In the genomic region with DNA sequence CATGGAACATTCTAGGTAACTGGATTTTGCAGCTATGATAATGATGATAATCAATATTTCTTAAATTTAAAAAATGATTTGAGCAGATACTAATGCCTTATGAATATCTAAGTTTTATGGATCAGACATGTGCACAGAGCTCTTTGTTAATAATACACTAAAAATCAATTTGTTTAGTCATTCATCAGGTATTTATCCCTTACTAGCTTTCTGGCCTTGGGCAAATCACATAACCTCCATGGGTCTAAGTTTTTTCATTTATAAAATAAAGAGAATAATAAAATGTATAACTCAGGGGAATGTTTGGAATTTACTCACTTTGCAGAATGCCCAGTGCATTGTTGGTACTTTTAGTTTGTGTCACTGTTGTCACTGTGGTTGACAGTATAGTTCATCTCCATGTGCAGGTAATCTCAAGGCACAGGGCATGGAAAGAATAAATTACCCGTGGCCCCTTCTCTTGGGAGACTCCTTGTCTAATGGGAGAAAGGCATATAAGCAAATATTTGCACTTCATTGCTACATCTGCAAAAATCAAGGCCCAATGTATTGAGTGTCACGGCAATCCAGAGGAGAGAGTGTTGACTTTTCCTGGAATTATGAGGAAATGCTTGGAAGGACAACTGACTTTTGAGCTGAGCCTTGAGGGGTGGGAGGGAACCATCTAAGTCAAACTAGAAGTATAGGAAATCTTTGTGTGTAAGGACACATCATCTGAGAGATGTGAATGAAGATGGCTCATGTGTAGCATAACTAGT, we compare ENCODE assay signal across 18 cellular contexts.
A peak's percentile ranks its signal among the peaks of the same experiment; 100 is the strongest.
DNase-seq lines count a peak whose midpoint lies in the region; ATAC-seq and TF ChIP-seq lines count a peak whose summit lies in the region.
"Had no signal": no experiment of that assay in that cellular context is flagged by ENCODE, and none has a peak within 500 bp of the region (broad histone marks: within the 10 kb centered on the region; RNA-seq: fewer than 3 reads in every experiment).

No MANE protein-coding gene starts in this region.

- no peak for TF ChIP-seq POLR2A in body of pancreas (IDR thresholded peaks at IDR 0.05)
- no peak for TF ChIP-seq POLR2A in esophagus muscularis mucosa (IDR thresholded peaks at IDR 0.05; ENCODE audit: low read depth)

- H3K4me1 ChIP-seq in body of pancreas, result peaks cover 6% of the 10 kb centered on the region
- peaks cover 0 to 4% (median 1%) of the 10 kb centered on the region in 4 donors for H3K4me1 ChIP-seq in liver (ENCODE audit: control insufficient read depth in 4 of 4, insufficient read depth in 4 of 4, low read length in 3 of 4)
- H3K4me1 ChIP-seq in esophagus muscularis mucosa, result no peaks in the 10 kb centered on the region

- TF ChIP-seq RAD21 in liver (IDR thresholded peaks at IDR 0.05), result no peak

- H3K36me3 ChIP-seq in body of pancreas (replicated peaks in 1 of 2; ENCODE audit: insufficient read depth in 1 of 2, low read depth in 2 of 2), result no peaks in the 10 kb centered on the region
- no peaks in the 10 kb centered on the region for H3K36me3 ChIP-seq in liver (ENCODE audit: control insufficient read depth in 4 of 4, insufficient read depth in 3 of 4, low read depth in 1 of 4, low read length in 3 of 4)
- H3K36me3 ChIP-seq in esophagus muscularis mucosa, result no peaks in the 10 kb centered on the region

- no peak overlapping the region for H3K4me3 ChIP-seq in AG09309 (ENCODE audit: control insufficient read depth, low read depth, low read length)
- no peak overlapping the region for H3K4me3 ChIP-seq in body of pancreas
- no peak overlapping the region for H3K4me3 ChIP-seq in liver (ENCODE audit: low read depth in 1 of 3, low read length in 3 of 3)
- H3K4me3 ChIP-seq in esophagus muscularis mucosa, result no peak overlapping the region
- H3K4me3 ChIP-seq: GM23338, K562 had no signal

- H3K27ac ChIP-seq in body of pancreas, result peak overlapping the region in 3 of 4 donors; percentile 3 to 69 (median 65)
- H3K27ac ChIP-seq in liver (ENCODE audit: low read depth in 1 of 2, low read length in 2 of 2), result no peak overlapping the region
- no peak overlapping the region for H3K27ac ChIP-seq in esophagus muscularis mucosa (replicated peaks in 1 of 4)

- TF ChIP-seq EP300 in esophagus muscularis mucosa (IDR thresholded peaks at IDR 0.05), result no peak

- DNase-seq in AG09309 (ENCODE audit: low read depth), result no peak
- DNase-seq in DMS53 (lab: John Stamatoyannopoulos, UW), result peak; percentile 76
- no peak for DNase-seq in body of pancreas
- no peak for DNase-seq in esophagus muscularis mucosa (ENCODE audit: extremely low spot score)
- DNase-seq in HUDEP-2 (lab: John Stamatoyannopoulos, UW; ENCODE audit: unreplicated experiment in 76 of 76), result no peak
- DNase-seq: C1 segment of cervical spinal cord; CD8-positive, alpha-beta memory T cell; NCI-H2029; NCI-H524; NK-92 treated with Interleukin-12 subunit alpha and Interleukin-12 subunit beta, amount 100 ng/mL, for 24 hours; SW 1271; T-helper 2 cell had no signal

- peak; percentile 76 for ATAC-seq in body of pancreas
- ATAC-seq in HG02642 (IDR thresholded peaks at IDR 0.05; ENCODE audit: poor library complexity, unreplicated experiment), result no peak
- ATAC-seq: GM23338, HCT116, K562, Right ventricle myocardium inferior had no signal

- no peaks in the 10 kb centered on the region for H3K9me3 ChIP-seq in body of pancreas
- peaks cover 0 to 2% (median under 1%) of the 10 kb centered on the region in 4 donors for H3K9me3 ChIP-seq in liver (ENCODE audit: control insufficient read depth in 4 of 4, low read length in 3 of 4)
- H3K9me3 ChIP-seq in esophagus muscularis mucosa, result peaks cover 0 to 15% (median 3%) of the 10 kb centered on the region in 4 donors

- WGBS in body of pancreas, 2 donors, result 19 to 27% methylated on average over 2 of the region's 2 CpGs
- WGBS in liver, result 22% methylated on average over 2 of the region's 2 CpGs
- 80% methylated on average over 2 of the region's 2 CpGs for WGBS in esophagus muscularis mucosa

- H3K27me3 ChIP-seq in body of pancreas (no peaks in the 10 kb centered on the region), liver (ENCODE audit: control insufficient read depth in 4 of 4, insufficient read depth in 4 of 4, low read length in 3 of 4) (no peaks in the 10 kb centered on the region), esophagus muscularis mucosa (no peaks in the 10 kb centered on the region)

- H3K9ac ChIP-seq in liver (ENCODE audit: low read depth in 1 of 2, low read length in 2 of 2), result no peak overlapping the region

- peak; percentile 2 for TF ChIP-seq CTCF in AG09309 (IDR thresholded peaks at IDR 0.05; ENCODE audit: control insufficient read depth, insufficient read depth, low read depth, low read length, missing control alignments)
- no peak for TF ChIP-seq CTCF in body of pancreas (IDR thresholded peaks at IDR 0.05)
- no peak for TF ChIP-seq CTCF in liver (IDR thresholded peaks at IDR 0.05; ENCODE audit: low read depth, low read length, missing input control)
- no peak for TF ChIP-seq CTCF in esophagus muscularis mucosa (IDR thresholded peaks at IDR 0.05)

- intact Hi-C loops in body of pancreas (cut with DNase I) (no loop called here), esophagus muscularis mucosa (cut with DNase I) (no loop called here)

TF ChIP-seq in liver, 16 proteins besides CTCF, POLR2A, EP300 and RAD21:
- TF ChIP-seq RXRA (IDR thresholded peaks at IDR 0.05) (peak in 1 of 2 donors; percentile 42), HNF4A (conservative IDR thresholded peaks at IDR 0.05) (peak; percentile 34 to 42), GABPA (IDR thresholded peaks at IDR 0.05 in 1 of 2, conservative IDR thresholded peaks at IDR 0.05 in 1 of 2) (no peak), SP1 (IDR thresholded peaks at IDR 0.05) (peak; percentile 11), YY1 (IDR thresholded peaks at IDR 0.05) (peak; percentile 12), JUND (IDR thresholded peaks at IDR 0.05) (peak in 1 of 2 donors; percentile 19), EGR1 (IDR thresholded peaks at IDR 0.05; ENCODE audit: low read depth in 2 of 2) (no peak), HNF4G (IDR thresholded peaks at IDR 0.05) (no peak), FOXA1 (IDR thresholded peaks at IDR 0.05) (no peak), NR2F2 (IDR thresholded peaks at IDR 0.05) (no peak), FOXA2 (IDR thresholded peaks at IDR 0.05) (peak; percentile 55), TAF1 (conservative IDR thresholded peaks at IDR 0.05) (no peak)
- TF ChIP-seq, protein P1, sequence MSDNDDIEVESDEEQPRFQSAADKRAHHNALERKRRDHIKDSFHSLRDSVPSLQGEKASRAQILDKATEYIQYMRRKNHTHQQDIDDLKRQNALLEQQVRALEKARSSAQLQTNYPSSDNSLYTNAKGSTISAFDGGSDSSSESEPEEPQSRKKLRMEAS (IDR thresholded peaks at IDR 0.05), result no peak
- TF ChIP-seq, protein P2, sequence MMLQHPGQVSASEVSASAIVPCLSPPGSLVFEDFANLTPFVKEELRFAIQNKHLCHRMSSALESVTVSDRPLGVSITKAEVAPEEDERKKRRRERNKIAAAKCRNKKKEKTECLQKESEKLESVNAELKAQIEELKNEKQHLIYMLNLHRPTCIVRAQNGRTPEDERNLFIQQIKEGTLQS (IDR thresholded peaks at IDR 0.05), result no peak
- TF ChIP-seq, protein P3, sequence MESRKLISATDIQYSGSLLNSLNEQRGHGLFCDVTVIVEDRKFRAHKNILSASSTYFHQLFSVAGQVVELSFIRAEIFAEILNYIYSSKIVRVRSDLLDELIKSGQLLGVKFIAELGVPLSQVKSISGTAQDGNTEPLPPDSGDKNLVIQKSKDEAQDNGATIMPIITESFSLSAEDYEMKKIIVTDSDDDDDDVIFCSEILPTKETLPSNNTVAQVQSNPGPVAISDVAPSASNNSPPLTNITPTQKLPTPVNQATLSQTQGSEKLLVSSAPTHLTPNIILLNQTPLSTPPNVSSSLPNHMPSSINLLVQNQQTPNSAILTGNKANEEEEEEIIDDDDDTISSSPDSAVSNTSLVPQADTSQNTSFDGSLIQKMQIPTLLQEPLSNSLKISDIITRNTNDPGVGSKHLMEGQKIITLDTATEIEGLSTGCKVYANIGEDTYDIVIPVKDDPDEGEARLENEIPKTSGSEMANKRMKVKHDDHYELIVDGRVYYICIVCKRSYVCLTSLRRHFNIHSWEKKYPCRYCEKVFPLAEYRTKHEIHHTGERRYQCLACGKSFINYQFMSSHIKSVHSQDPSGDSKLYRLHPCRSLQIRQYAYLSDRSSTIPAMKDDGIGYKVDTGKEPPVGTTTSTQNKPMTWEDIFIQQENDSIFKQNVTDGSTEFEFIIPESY (IDR thresholded peaks at IDR 0.05), result peak; percentile 22
- TF ChIP-seq, protein P4, sequence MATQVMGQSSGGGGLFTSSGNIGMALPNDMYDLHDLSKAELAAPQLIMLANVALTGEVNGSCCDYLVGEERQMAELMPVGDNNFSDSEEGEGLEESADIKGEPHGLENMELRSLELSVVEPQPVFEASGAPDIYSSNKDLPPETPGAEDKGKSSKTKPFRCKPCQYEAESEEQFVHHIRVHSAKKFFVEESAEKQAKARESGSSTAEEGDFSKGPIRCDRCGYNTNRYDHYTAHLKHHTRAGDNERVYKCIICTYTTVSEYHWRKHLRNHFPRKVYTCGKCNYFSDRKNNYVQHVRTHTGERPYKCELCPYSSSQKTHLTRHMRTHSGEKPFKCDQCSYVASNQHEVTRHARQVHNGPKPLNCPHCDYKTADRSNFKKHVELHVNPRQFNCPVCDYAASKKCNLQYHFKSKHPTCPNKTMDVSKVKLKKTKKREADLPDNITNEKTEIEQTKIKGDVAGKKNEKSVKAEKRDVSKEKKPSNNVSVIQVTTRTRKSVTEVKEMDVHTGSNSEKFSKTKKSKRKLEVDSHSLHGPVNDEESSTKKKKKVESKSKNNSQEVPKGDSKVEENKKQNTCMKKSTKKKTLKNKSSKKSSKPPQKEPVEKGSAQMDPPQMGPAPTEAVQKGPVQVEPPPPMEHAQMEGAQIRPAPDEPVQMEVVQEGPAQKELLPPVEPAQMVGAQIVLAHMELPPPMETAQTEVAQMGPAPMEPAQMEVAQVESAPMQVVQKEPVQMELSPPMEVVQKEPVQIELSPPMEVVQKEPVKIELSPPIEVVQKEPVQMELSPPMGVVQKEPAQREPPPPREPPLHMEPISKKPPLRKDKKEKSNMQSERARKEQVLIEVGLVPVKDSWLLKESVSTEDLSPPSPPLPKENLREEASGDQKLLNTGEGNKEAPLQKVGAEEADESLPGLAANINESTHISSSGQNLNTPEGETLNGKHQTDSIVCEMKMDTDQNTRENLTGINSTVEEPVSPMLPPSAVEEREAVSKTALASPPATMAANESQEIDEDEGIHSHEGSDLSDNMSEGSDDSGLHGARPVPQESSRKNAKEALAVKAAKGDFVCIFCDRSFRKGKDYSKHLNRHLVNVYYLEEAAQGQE (IDR thresholded peaks at IDR 0.05), result no peak

Comparison
In these comparisons a context has a peak if more than half of its experiments do, and no peak if none do; other contexts are left out.
1. H3K27ac ChIP-seq: peak in body of pancreas (3 of 4); none in liver (0 of 2) and esophagus muscularis mucosa (0 of 4).